Comparison of ENCODE assay signal across 7 cellular contexts in genomic region chr3:172516318-172517214, GRCh38. TPM values are rescaled to one million over a fixed set of nuclear protein-coding genes. Genes with fewer than 3 reads are reported as not detected.
DNase-seq lines count a peak whose midpoint lies in the region; ATAC-seq lines count a peak whose summit lies in the region.

No MANE protein-coding gene starts in this region.

- peak; percentile 28 for ATAC-seq in GM21825 (IDR thresholded peaks at IDR 0.05; ENCODE audit: unreplicated experiment)
- peak; percentile 9 for ATAC-seq in activated CD8-positive, alpha-beta T cell treated with anti-CD3 and anti-CD28 coated beads, Interleukin-2, amount 10 ng/mL, durations not matched to agents 7 days and 5 days
- peak; percentile 84 to 88 for ATAC-seq in left cardiac atrium
- ATAC-seq in stimulated activated naive CD8-positive, alpha-beta T cell treated with anti-CD3 and anti-CD28 coated beads, Interleukin-15, amount 100 ng/mL, for 72 hours, result peak; percentile 2
- no peak for ATAC-seq in HG02884 (IDR thresholded peaks at IDR 0.05; ENCODE audit: unreplicated experiment)

- H3K36me3 Mint-ChIP-seq in activated CD8-positive, alpha-beta T cell treated with anti-CD3 and anti-CD28 coated beads, Interleukin-2, amount 10 ng/mL, durations not matched to agents 7 days and 5 days (ENCODE audit: low read depth), result peaks cover 89% of the 10 kb centered on the region

- H3K4me3 Mint-ChIP-seq in activated CD8-positive, alpha-beta T cell treated with anti-CD3 and anti-CD28 coated beads, Interleukin-2, amount 10 ng/mL, durations not matched to agents 7 days and 5 days, result peak overlapping the region; percentile 74
- H3K4me3 Mint-ChIP-seq in stimulated activated naive CD8-positive, alpha-beta T cell treated with anti-CD3 and anti-CD28 coated beads, Interleukin-15, amount 100 ng/mL, for 72 hours, result peak overlapping the region; percentile 72 to 91

- H3K27me3 Mint-ChIP-seq in activated CD8-positive, alpha-beta T cell treated with anti-CD3 and anti-CD28 coated beads, Interleukin-2, amount 10 ng/mL, durations not matched to agents 7 days and 5 days (ENCODE audit: low read depth), result no peaks in the 10 kb centered on the region
- no peaks in the 10 kb centered on the region for H3K27me3 Mint-ChIP-seq in stimulated activated naive CD8-positive, alpha-beta T cell treated with anti-CD3 and anti-CD28 coated beads, Interleukin-15, amount 100 ng/mL, for 72 hours

- no peaks in the 10 kb centered on the region for H3K9me3 Mint-ChIP-seq in activated CD8-positive, alpha-beta T cell treated with anti-CD3 and anti-CD28 coated beads, Interleukin-2, amount 10 ng/mL, durations not matched to agents 7 days and 5 days (ENCODE audit: insufficient read depth)
- no peaks in the 10 kb centered on the region for H3K9me3 Mint-ChIP-seq in stimulated activated naive CD8-positive, alpha-beta T cell treated with anti-CD3 and anti-CD28 coated beads, Interleukin-15, amount 100 ng/mL, for 72 hours

- H3K27ac Mint-ChIP-seq in activated CD8-positive, alpha-beta T cell treated with anti-CD3 and anti-CD28 coated beads, Interleukin-2, amount 10 ng/mL, durations not matched to agents 7 days and 5 days, result peak overlapping the region; percentile 94
- peak overlapping the region; percentile 96 to 97 for H3K27ac Mint-ChIP-seq in stimulated activated naive CD8-positive, alpha-beta T cell treated with anti-CD3 and anti-CD28 coated beads, Interleukin-15, amount 100 ng/mL, for 72 hours

- POLR2A ChIA-PET in activated CD8-positive, alpha-beta T cell treated with anti-CD3 and anti-CD28 coated beads, Interleukin-2, amount 10 ng/mL, durations not matched to agents 7 days and 5 days (lab: Charles Lee), result interaction anchor here (8.5 kb wide), 1 partner anchor 77 kb away, joined by 138 read pairs; no protein-coding TSS in a partner anchor

- intact Hi-C loops in left cardiac atrium (cut with DNase I), result loop anchor here in 1 of 2 donors (10.0 kb wide), 1 partner anchor 78 kb away; no protein-coding TSS in a partner anchor

- peaks cover 81% of the 10 kb centered on the region for H3K4me1 Mint-ChIP-seq in activated CD8-positive, alpha-beta T cell treated with anti-CD3 and anti-CD28 coated beads, Interleukin-2, amount 10 ng/mL, durations not matched to agents 7 days and 5 days (ENCODE audit: low read depth)
- H3K4me1 Mint-ChIP-seq in stimulated activated naive CD8-positive, alpha-beta T cell treated with anti-CD3 and anti-CD28 coated beads, Interleukin-15, amount 100 ng/mL, for 72 hours, result peaks cover 98% of the 10 kb centered on the region

- DNase-seq in activated CD8-positive, alpha-beta T cell treated with anti-CD3 and anti-CD28 coated beads, Interleukin-2, amount 10 ng/mL, durations not matched to agents 7 days and 5 days, result peak; percentile 56
- DNase-seq in left cardiac atrium, result peak; percentile 57
- DNase-seq in stimulated activated naive CD8-positive, alpha-beta T cell treated with anti-CD3 and anti-CD28 coated beads, Interleukin-15, amount 100 ng/mL, for 72 hours, result peak in 1 of 2 donors; percentile 39
- no peak for DNase-seq in SKM-1 treated with dmso at 0.1 percent for 144 hours (lab: John Stamatoyannopoulos, UW; ENCODE audit: unreplicated experiment)
- no peak for DNase-seq in NOMO-1 treated with DMSO at 0.1 percent for 48 hours (lab: John Stamatoyannopoulos, UW; ENCODE audit: unreplicated experiment)

- CTCF ChIA-PET in activated CD8-positive, alpha-beta T cell treated with anti-CD3 and anti-CD28 coated beads, Interleukin-2, amount 10 ng/mL, durations not matched to agents 7 days and 5 days (lab: Charles Lee), result interaction anchor here (0.9 to 10.0 kb wide), 7 partner anchors 8 to 77 kb away, joined by 3 to 214 read pairs (median 3); no protein-coding TSS in a partner anchor

RNA-seq across cellular contexts. Expression of gene TNFSF10, which starts 6.7 kb away (rescaled TPM):
- total RNA-seq in activated CD8-positive, alpha-beta T cell treated with anti-CD3 and anti-CD28 coated beads, Interleukin-2, amount 10 ng/mL, durations not matched to agents 7 days and 5 days, result 100 to 1,000 TPM; 106 to 108 TPM
- 10 to 100 TPM; 12.7 to 18.6 TPM for total RNA-seq in left cardiac atrium

Comparison
In these comparisons a context has a peak if more than half of its experiments do, and no peak if none do; other contexts are left out.
1. DNase-seq: peak in activated CD8-positive, alpha-beta T cell treated with anti-CD3 and anti-CD28 coated beads, Interleukin-2, amount 10 ng/mL, durations not matched to agents 7 days and 5 days (single experiment) and left cardiac atrium (single experiment); none in SKM-1 treated with dmso at 0.1 percent for 144 hours (single experiment) and NOMO-1 treated with DMSO at 0.1 percent for 48 hours (single experiment).
2. RNA of gene TNFSF10, which starts 6.7 kb away (total RNA-seq): 106 to 108 TPM in activated CD8-positive, alpha-beta T cell treated with anti-CD3 and anti-CD28 coated beads, Interleukin-2, amount 10 ng/mL, durations not matched to agents 7 days and 5 days; 12.7 to 18.6 TPM in left cardiac atrium; every median in the first group is over 4 times any median in the second.